Comparison of ENCODE assay signal across 30 cellular contexts in the genomic region with DNA sequence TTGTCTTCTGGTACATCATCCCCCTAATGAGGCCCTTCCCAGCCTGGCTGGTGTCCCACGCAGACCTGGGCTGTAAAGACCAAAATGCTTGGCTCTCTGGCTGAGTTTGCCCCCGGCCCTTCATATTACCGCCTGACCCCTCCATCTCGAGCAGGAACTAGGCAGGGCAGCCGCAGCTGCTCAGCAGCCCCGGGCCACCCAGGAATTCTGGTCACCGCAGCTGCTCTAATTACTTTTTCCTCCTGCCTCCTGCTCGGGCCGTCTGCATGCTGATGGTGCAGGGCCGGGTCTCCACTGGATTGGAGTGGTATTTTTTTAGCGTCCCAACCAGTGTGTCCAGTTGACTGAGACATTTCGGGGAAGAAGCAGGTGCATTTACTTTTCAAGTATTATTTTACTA.
"Had no signal": no experiment of that assay in that cellular context is flagged by ENCODE, and none has a peak within 500 bp of the region (broad histone marks: within the 10 kb centered on the region; RNA-seq: fewer than 3 reads in every experiment).

No MANE protein-coding gene starts in this region.

- H3K4me3 Mint-ChIP-seq: activated B cell treated with CpG ODN at 0.5 μM for 24 hours; activated CD8-positive, alpha-beta T cell treated with anti-CD3 and anti-CD28 coated beads for 36 hours; activated naive CD8-positive, alpha-beta T cell; activated T-cell treated with anti-CD3 and anti-CD28 coated beads, Interleukin-2, amount 50 U/mL, for 4 hours; activated T-helper 17 cell treated with anti-CD3 and anti-CD28 coated beads, Interleukin-2, amount 50 U/mL, for 72 hours; central memory CD8-positive, alpha-beta T cell; dendritic cell treated with granulocyte-macrophage colony-stimulating factor and Interleukin-4, amounts not matched to agents 40 ng/mL and 50 ng/mL, for 4 days; endodermal cell; T-helper 17 cell; T-helper 2 cell treated with Interferon-gamma antibody and Interleukin-4, amounts not matched to agents 5 μg/mL and 100 μg/mL, for 36 hours had no signal

- H3K27me3 ChIP-seq: brain microvascular endothelial cell had no signal

- H3K36me3 ChIP-seq: brain microvascular endothelial cell, WERI-Rb-1 had no signal

- H3K9me3 Mint-ChIP-seq: activated CD8-positive, alpha-beta T cell treated with anti-CD3 and anti-CD28 coated beads for 36 hours; activated T-cell treated with anti-CD3 and anti-CD28 coated beads, Interleukin-2, amount 50 U/mL, for 4 hours; activated T-helper 17 cell treated with anti-CD3 and anti-CD28 coated beads, Interleukin-2, amount 50 U/mL, for 72 hours; central memory CD8-positive, alpha-beta T cell; dendritic cell treated with granulocyte-macrophage colony-stimulating factor and Interleukin-4, amounts not matched to agents 40 ng/mL and 50 ng/mL, for 4 days; endodermal cell; T-helper 2 cell treated with Interferon-gamma antibody and Interleukin-4, amounts not matched to agents 5 μg/mL and 100 μg/mL, for 36 hours had no signal

- H3K36me3 Mint-ChIP-seq: activated naive CD8-positive, alpha-beta T cell had no signal

- H3K4me3 ChIP-seq: coronary artery, dorsolateral prefrontal cortex had no signal

- H3K27ac ChIP-seq: brain microvascular endothelial cell, coronary artery, dorsolateral prefrontal cortex, WERI-Rb-1 had no signal

- H3K27ac Mint-ChIP-seq: activated B cell treated with CpG ODN at 0.5 μM for 24 hours; activated CD8-positive, alpha-beta T cell treated with anti-CD3 and anti-CD28 coated beads for 36 hours; activated naive CD8-positive, alpha-beta T cell; activated T-helper 17 cell treated with anti-CD3 and anti-CD28 coated beads, Interleukin-2, amount 50 U/mL, for 72 hours; dendritic cell treated with granulocyte-macrophage colony-stimulating factor and Interleukin-4, amounts not matched to agents 40 ng/mL and 50 ng/mL, for 4 days; endodermal cell; T-helper 17 cell; T-helper 2 cell treated with Interferon-gamma antibody and Interleukin-4, amounts not matched to agents 5 μg/mL and 100 μg/mL, for 36 hours had no signal

- DNase-seq: activated B cell treated with CpG ODN at 0.5 μM for 24 hours; activated CD4-positive, alpha-beta T cell treated with anti-CD3 and anti-CD28 coated beads for 48 hours; activated CD4-positive, alpha-beta T cell treated with anti-CD3 and anti-CD28 coated beads, Interleukin-2, amount 50 U/mL, for 1 hour; activated CD4-positive, alpha-beta T cell treated with anti-CD3 and anti-CD28 coated beads, Interleukin-2, amount 50 U/mL, for 48 hours; activated CD8-positive, alpha-beta memory T cell treated with anti-CD3 and anti-CD28 coated beads for 24 hours; activated CD8-positive, alpha-beta T cell treated with anti-CD3 and anti-CD28 coated beads for 36 hours; activated effector memory CD4-positive, alpha-beta T cell treated with Interleukin-2 at 50 U/mL for 16 hours; activated gamma-delta T cell treated with Interleukin-2 at 50 U/mL for 16 hours; activated naive CD4-positive, alpha-beta T cell treated with anti-CD3 and anti-CD28 coated beads, Interleukin-2, amount 50 U/mL, for 16 hours; activated naive CD4-positive, alpha-beta T cell treated with Interleukin-2 at 50 U/mL for 16 hours; activated T-cell treated with anti-CD3 and anti-CD28 coated beads, Interleukin-2, amount 50 U/mL, for 4 hours; amniotic stem cell; anterior cingulate cortex; brain microvascular endothelial cell; dorsolateral prefrontal cortex; effector memory CD4-positive, alpha-beta T cell; endodermal cell; foreskin fibroblast; head of caudate nucleus; T-helper 17 cell; T1000; WERI-Rb-1 had no signal

- ATAC-seq: activated CD4-positive, CD25-positive, alpha-beta regulatory T cell treated with anti-CD3 and anti-CD28 coated beads, Interleukin-2, amount 50 U/mL, for 24 hours; activated CD8-positive, alpha-beta T cell treated with anti-CD3 and anti-CD28 coated beads for 36 hours; activated T-cell treated with anti-CD3 and anti-CD28 coated beads, Interleukin-2, amount 50 U/mL, for 4 hours; activated T-helper 17 cell treated with anti-CD3 and anti-CD28 coated beads, Interleukin-2, amount 50 U/mL, for 72 hours; esophagus mucosa; T-helper 17 cell had no signal

- H3K4me1 Mint-ChIP-seq: activated B cell treated with CpG ODN at 0.5 μM for 24 hours; activated T-helper 17 cell treated with anti-CD3 and anti-CD28 coated beads, Interleukin-2, amount 50 U/mL, for 72 hours; central memory CD8-positive, alpha-beta T cell; endodermal cell; T-helper 17 cell had no signal
